Comparison of ENCODE assay signal across 19 cellular contexts in the genomic region with DNA sequence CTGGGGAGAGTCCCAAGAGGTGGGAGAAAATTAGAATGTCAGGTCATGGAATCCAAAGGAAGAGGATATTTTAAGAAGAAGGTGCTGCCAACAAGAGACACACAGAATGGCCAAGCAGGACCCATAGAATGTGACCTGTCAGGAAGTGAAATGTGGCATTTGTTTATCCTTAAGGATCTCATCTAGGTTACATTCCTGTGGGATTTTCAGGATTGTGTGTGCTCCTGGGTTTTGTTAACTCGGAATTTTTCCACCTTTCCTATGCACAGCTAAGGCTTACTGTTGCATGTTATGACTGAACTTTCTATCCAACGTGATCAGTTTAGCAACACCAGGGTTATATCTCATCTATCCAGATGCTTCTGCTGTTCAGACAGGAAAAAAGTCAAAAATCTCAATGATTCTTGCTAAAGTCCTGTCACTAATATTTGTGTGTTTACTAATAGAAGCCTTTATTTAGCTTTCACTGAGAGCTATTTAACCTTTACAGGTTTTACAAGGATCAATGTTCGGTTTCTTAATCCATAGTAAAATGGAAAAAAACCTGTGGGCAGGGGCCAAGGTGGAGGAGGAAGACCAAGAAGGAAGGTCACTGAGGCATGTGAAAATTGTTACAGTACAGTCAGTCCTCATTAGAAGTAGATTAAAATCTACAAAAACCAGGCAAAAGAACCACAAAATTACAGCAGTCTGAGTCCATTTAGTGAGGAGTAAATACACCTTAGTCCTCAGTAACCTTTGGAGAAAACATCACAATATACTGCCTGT.
"Had no signal": no experiment of that assay in that cellular context is flagged by ENCODE, and none has a peak within 500 bp of the region (broad histone marks: within the 10 kb centered on the region; RNA-seq: fewer than 3 reads in every experiment).

No MANE protein-coding gene starts in this region.

- H3K27me3 ChIP-seq: left lung, right lobe of liver, stomach had no signal

- H3K27ac ChIP-seq: coronary artery, left lung, right lobe of liver had no signal

- H3K4me2 ChIP-seq: smooth muscle cell had no signal

- ATAC-seq: activated T-cell treated with anti-CD3 and anti-CD28 coated beads, Interleukin-2, amount 50 U/mL, for 72 hours; left lung; right lobe of liver; stimulated activated memory B cell treated with anti-CD40 and anti-IgM and Interleukin-4, amounts not matched to agents 10 μg/mL and 1 μg/mL and 100 μg/mL, for 72 hours had no signal

- H3K36me3 ChIP-seq: left lung, right lobe of liver, stomach had no signal

- H3K9me3 ChIP-seq: left lung, right lobe of liver, stomach had no signal

- H3K4me3 ChIP-seq: coronary artery, left lung, right lobe of liver, smooth muscle cell, stomach had no signal

- H3K4me1 ChIP-seq: left lung, right lobe of liver had no signal

- DNase-seq: activated CD4-positive, alpha-beta T cell treated with anti-CD3 and anti-CD28 coated beads for 4 hours; activated CD4-positive, alpha-beta T cell treated with anti-CD3 and anti-CD28 coated beads, Interleukin-2, amount 50 U/mL, for 48 hours; activated CD4-positive, CD25-positive, alpha-beta regulatory T cell; activated effector memory CD4-positive, alpha-beta T cell treated with Interleukin-2 at 50 U/mL for 16 hours; activated naive CD4-positive, alpha-beta T cell treated with anti-CD3 and anti-CD28 coated beads for 36 hours; activated naive CD8-positive, alpha-beta T cell treated with anti-CD3 and anti-CD28 coated beads, Interleukin-2, amount 10 ng/mL, durations not matched to agents 7 days and 5 days; activated T-cell treated with anti-CD3 and anti-CD28 coated beads, Interleukin-2, amount 50 U/mL, for 72 hours; amniotic stem cell; cerebellar nuclear complex; left lung; midbrain; nucleus accumbens; right lobe of liver; stimulated activated CD4-positive, alpha-beta T cell treated with anti-CD3 and anti-CD28 coated beads, Interleukin-15, amount 100 ng/mL, for 24 hours; stomach; T1000 had no signal
